Comparison of ENCODE assay signal across 9 cellular contexts in genomic region chr15:67176195-67176971, GRCh38.
A peak's percentile ranks its signal among the peaks of the same experiment; 100 is the strongest.
DNase-seq lines count a peak whose midpoint lies in the region; ATAC-seq lines count a peak whose summit lies in the region.
"Had no signal": no experiment of that assay in that cellular context is flagged by ENCODE, and none has a peak within 500 bp of the region (broad histone marks: within the 10 kb centered on the region; RNA-seq: fewer than 3 reads in every experiment).

No MANE protein-coding gene starts in this region.

- no peak overlapping the region for H3K4me3 Mint-ChIP-seq in stimulated activated naive CD8-positive, alpha-beta T cell treated with anti-CD3 and anti-CD28 coated beads, Interleukin-15, Interleukin-2, amounts not matched to agents 100 ng/mL and 50 ng/mL, for 24 hours
- no peak overlapping the region for H3K4me3 Mint-ChIP-seq in stimulated activated naive CD8-positive, alpha-beta T cell treated with anti-CD3 and anti-CD28 coated beads, Interleukin-15, amount 100 ng/mL, for 72 hours

- H3K36me3 Mint-ChIP-seq in stimulated activated naive CD8-positive, alpha-beta T cell treated with anti-CD3 and anti-CD28 coated beads, Interleukin-15, Interleukin-2, amounts not matched to agents 100 ng/mL and 50 ng/mL, for 24 hours (ENCODE audit: low read depth) = peaks cover 25% of the 10 kb centered on the region

- H3K27ac Mint-ChIP-seq in stimulated activated naive CD8-positive, alpha-beta T cell treated with anti-CD3 and anti-CD28 coated beads, Interleukin-15, Interleukin-2, amounts not matched to agents 100 ng/mL and 50 ng/mL, for 24 hours = peak overlapping the region; percentile 78
- H3K27ac Mint-ChIP-seq in stimulated activated naive CD8-positive, alpha-beta T cell treated with anti-CD3 and anti-CD28 coated beads, Interleukin-15, amount 100 ng/mL, for 72 hours = peak overlapping the region in 1 of 2 donors; percentile 56

- no peaks in the 10 kb centered on the region for H3K9me3 Mint-ChIP-seq in stimulated activated naive CD8-positive, alpha-beta T cell treated with anti-CD3 and anti-CD28 coated beads, Interleukin-15, Interleukin-2, amounts not matched to agents 100 ng/mL and 50 ng/mL, for 24 hours
- no peaks in the 10 kb centered on the region for H3K9me3 Mint-ChIP-seq in stimulated activated naive CD8-positive, alpha-beta T cell treated with anti-CD3 and anti-CD28 coated beads, Interleukin-15, amount 100 ng/mL, for 72 hours

- H3K27me3 Mint-ChIP-seq in stimulated activated naive CD8-positive, alpha-beta T cell treated with anti-CD3 and anti-CD28 coated beads, Interleukin-15, Interleukin-2, amounts not matched to agents 100 ng/mL and 50 ng/mL, for 24 hours = no peaks in the 10 kb centered on the region
- H3K27me3 Mint-ChIP-seq in stimulated activated naive CD8-positive, alpha-beta T cell treated with anti-CD3 and anti-CD28 coated beads, Interleukin-15, amount 100 ng/mL, for 72 hours = no peaks in the 10 kb centered on the region

- DNase-seq in stimulated activated naive CD8-positive, alpha-beta T cell treated with anti-CD3 and anti-CD28 coated beads, Interleukin-15, amount 100 ng/mL, for 72 hours = no peak
- DNase-seq in astrocyte of the hippocampus (ENCODE audit: low read depth, low spot score) = peak; percentile 71
- DNase-seq in mucosa of gallbladder (ENCODE audit: low spot score) = peak; percentile 50
- DNase-seq in cerebellar cortex (ENCODE audit: low spot score) = no peak
- DNase-seq in NOMO-1 treated with DMSO at 0.1 percent for 48 hours (lab: John Stamatoyannopoulos, UW; ENCODE audit: unreplicated experiment) = no peak
- DNase-seq in LoVo (ENCODE audit: low spot score) = no peak
- DNase-seq: kidney glomerular epithelial cell had no signal

- ATAC-seq in stimulated activated naive CD8-positive, alpha-beta T cell treated with anti-CD3 and anti-CD28 coated beads, Interleukin-15, amount 100 ng/mL, for 72 hours = no peak
- no peak for ATAC-seq in HG03521 (IDR thresholded peaks at IDR 0.05; ENCODE audit: unreplicated experiment)

- peaks cover 52% of the 10 kb centered on the region for H3K4me1 Mint-ChIP-seq in stimulated activated naive CD8-positive, alpha-beta T cell treated with anti-CD3 and anti-CD28 coated beads, Interleukin-15, Interleukin-2, amounts not matched to agents 100 ng/mL and 50 ng/mL, for 24 hours (ENCODE audit: low read depth)
- H3K4me1 Mint-ChIP-seq in stimulated activated naive CD8-positive, alpha-beta T cell treated with anti-CD3 and anti-CD28 coated beads, Interleukin-15, amount 100 ng/mL, for 72 hours = peaks cover 49% of the 10 kb centered on the region

Comparison
In these comparisons a context has a peak if more than half of its experiments do, and no peak if none do; other contexts are left out.
1. DNase-seq: peak in astrocyte of the hippocampus (single experiment) and mucosa of gallbladder (single experiment); none in stimulated activated naive CD8-positive, alpha-beta T cell treated with anti-CD3 and anti-CD28 coated beads, Interleukin-15, amount 100 ng/mL, for 72 hours (0 of 2), cerebellar cortex (single experiment), NOMO-1 treated with DMSO at 0.1 percent for 48 hours (single experiment) and LoVo (single experiment).